Comparison of ENCODE assay signal across 8 cellular contexts in the genomic region with DNA sequence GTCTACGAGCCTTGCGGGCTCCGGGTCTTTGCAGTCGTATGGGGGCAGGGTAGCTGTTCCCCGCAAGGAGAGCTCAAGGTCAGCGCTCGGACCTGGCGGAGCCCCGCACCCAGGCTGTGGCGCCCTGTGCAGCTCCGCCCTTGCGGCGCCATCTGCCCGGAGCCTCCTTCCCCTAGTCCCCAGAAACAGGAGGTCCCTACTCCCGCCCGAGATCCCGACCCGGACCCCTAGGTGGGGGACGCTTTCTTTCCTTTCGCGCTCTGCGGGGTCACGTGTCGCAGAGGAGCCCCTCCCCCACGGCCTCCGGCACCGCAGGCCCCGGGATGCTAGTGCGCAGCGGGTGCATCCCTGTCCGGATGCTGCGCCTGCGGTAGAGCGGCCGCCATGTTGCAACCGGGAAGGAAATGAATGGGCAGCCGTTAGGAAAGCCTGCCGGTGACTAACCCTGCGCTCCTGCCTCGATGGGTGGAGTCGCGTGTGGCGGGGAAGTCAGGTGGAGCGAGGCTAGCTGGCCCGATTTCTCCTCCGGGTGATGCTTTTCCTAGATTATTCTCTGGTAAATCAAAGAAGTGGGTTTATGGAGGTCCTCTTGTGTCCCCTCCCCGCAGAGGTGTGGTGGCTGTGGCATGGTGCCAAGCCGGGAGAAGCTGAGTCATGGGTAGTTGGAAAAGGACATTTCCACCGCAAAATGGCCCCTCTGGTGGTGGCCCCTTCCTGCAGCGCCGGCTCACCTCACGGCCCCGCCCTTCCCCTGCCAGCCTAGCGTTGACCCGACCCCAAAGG. TPM values are rescaled to one million over a fixed set of nuclear protein-coding genes. Genes with fewer than 3 reads are reported as not detected.
DNase-seq lines count a peak whose midpoint lies in the region; ATAC-seq, FAIRE-seq and TF ChIP-seq lines count a peak whose summit lies in the region.

No MANE protein-coding gene starts in this region.

- BruUV-seq in Calu3 (replicated peaks; lab: Mats Ljungman, UMichigan), result no TSS peak

- H3K27ac Mint-ChIP-seq in Calu3 (ENCODE audit: unreplicated experiment), result peak overlapping the region; percentile 89
- peak overlapping the region; percentile 93 for H3K27ac Mint-ChIP-seq in activated B cell treated with CpG ODN at 0.5 μM for 24 hours

- ATAC-seq in activated B cell treated with CpG ODN at 0.5 μM for 24 hours (ENCODE audit: low read depth) (peak; percentile 9), GM21526 (IDR thresholded peaks at IDR 0.05; ENCODE audit: low FRiP score, unreplicated experiment) (no peak)

- peak overlapping the region; percentile 81 for H3K4me3 Mint-ChIP-seq in Calu3 (ENCODE audit: low read depth, unreplicated experiment)
- peak overlapping the region; percentile 94 for H3K4me3 Mint-ChIP-seq in activated B cell treated with CpG ODN at 0.5 μM for 24 hours

- H3K9me3 ChIP-seq in keratinocyte (ENCODE audit: control insufficient read depth, low read depth, low read length), result no peaks in the 10 kb centered on the region

- CTCF ChIA-PET in Calu3 (lab: Charles Lee) (interaction anchor here (2.0 kb wide), 1 partner anchor 23 kb away, joined by 7 read pairs; no protein-coding TSS in a partner anchor), activated B cell treated with CpG ODN at 0.5 μM for 24 hours (lab: Charles Lee) (interaction anchor here (0.9 to 2.0 kb wide), 7 partner anchors 11 to 111 kb away, joined by 3 to 13 read pairs (median 6); a partner anchor contains a TSS)

- peak overlapping the region; percentile 100 for H3K4me3 ChIP-seq in H7 (ENCODE audit: insufficient read depth, low read depth, low read length)
- peak overlapping the region; percentile 78 to 95 (median 79) for H3K4me3 ChIP-seq in keratinocyte (ENCODE audit: control insufficient read depth in 2 of 3, extremely low read depth in 1 of 3, insufficient read depth in 2 of 3, low read depth in 1 of 3, low read length in 3 of 3)

- no peaks in the 10 kb centered on the region for H3K27me3 Mint-ChIP-seq in Calu3 (ENCODE audit: unreplicated experiment)
- no peaks in the 10 kb centered on the region for H3K27me3 Mint-ChIP-seq in activated B cell treated with CpG ODN at 0.5 μM for 24 hours

- peaks cover 5% of the 10 kb centered on the region for H3K9me1 ChIP-seq in keratinocyte (ENCODE audit: control insufficient read depth, extremely low read depth, insufficient read depth, low read length)

- dilution Hi-C loops in keratinocyte (cut with MboI; ENCODE audit: extremely low pct_ligation_motif_present, low sequenced_read_pairs), result no loop called here

- no peak overlapping the region for H2AFZ ChIP-seq in keratinocyte (ENCODE audit: control insufficient read depth, low read length)

- H3K36me3 Mint-ChIP-seq in Calu3 (ENCODE audit: insufficient read depth, unreplicated experiment) (peaks cover 94% of the 10 kb centered on the region), activated B cell treated with CpG ODN at 0.5 μM for 24 hours (ENCODE audit: low read depth) (peaks cover 52% of the 10 kb centered on the region)

- H3K4me1 Mint-ChIP-seq in Calu3 (ENCODE audit: low read depth, unreplicated experiment) (peaks cover 34% of the 10 kb centered on the region), activated B cell treated with CpG ODN at 0.5 μM for 24 hours (peaks cover 55% of the 10 kb centered on the region)

- peak; percentile 70 for DNase-seq in Calu3
- DNase-seq in H7, result peak; percentile 93
- peak; percentile 60 for DNase-seq in NCI-H1694 (lab: John Stamatoyannopoulos, UW)
- DNase-seq in activated B cell treated with CpG ODN at 0.5 μM for 24 hours, result peak; percentile 63
- peak in 36 of 61 donors; percentile 28 to 79 (median 54) for DNase-seq in caudate nucleus (lab: John Stamatoyannopoulos, UW)
- DNase-seq in keratinocyte (ENCODE audit: low read depth, low spot score), result no peak
- peak; percentile 64 to 69 (median 68) for DNase-seq in stimulated activated CD4-positive, alpha-beta T cell treated with anti-CD3 and anti-CD28 coated beads, Interleukin-12 subunit alpha, Interleukin-12 subunit beta, amount 100 ng/mL, for 48 hours (ENCODE audit: low read depth in 2 of 3, low spot score in 1 of 3)

- peaks cover 50% of the 10 kb centered on the region for H3K36me3 ChIP-seq in H7 (replicated peaks; ENCODE audit: control insufficient read depth, insufficient read depth, low read length)
- peaks cover 30 to 46% of the 10 kb centered on the region in 2 experiments for H3K36me3 ChIP-seq in keratinocyte (ENCODE audit: control insufficient read depth in 2 of 2, extremely low read depth in 1 of 2, insufficient read depth in 2 of 2, low read length in 2 of 2)

- intact Hi-C loops in Calu3 (cut with micrococcal nuclease; ENCODE audit: unreplicated experiment) (loop anchor here (5.0 to 10.0 kb wide), 2 partner anchors 113 to 190 kb away; a partner anchor contains a TSS), activated B cell treated with CpG ODN at 0.5 μM for 24 hours (cut with micrococcal nuclease) (loop anchor here (1.0 to 5.0 kb wide), 5 partner anchors 42 to 548 kb away; a partner anchor contains a TSS)

- H3K4me1 ChIP-seq in keratinocyte (ENCODE audit: control insufficient read depth, extremely low read depth, insufficient read depth, low read length), result peaks cover 52% of the 10 kb centered on the region

- POLR2A ChIA-PET in activated B cell treated with CpG ODN at 0.5 μM for 24 hours (lab: Charles Lee), result interaction anchor here (0.5 to 3.6 kb wide), 19 partner anchors 17 to 427 kb away, joined by 3 to 71 read pairs (median 9); a partner anchor contains a TSS

- H3K27me3 ChIP-seq in H7 (ENCODE audit: control insufficient read depth, insufficient read depth, low read length) (no peaks in the 10 kb centered on the region), keratinocyte (ENCODE audit: control insufficient read depth, extremely low read depth, insufficient read depth, low read length) (no peaks in the 10 kb centered on the region)

- peak overlapping the region; percentile 99 for H3K27ac ChIP-seq in caudate nucleus (ENCODE audit: low read depth, low read length)
- H3K27ac ChIP-seq in keratinocyte (ENCODE audit: control insufficient read depth, insufficient read depth, low read length), result peak overlapping the region; percentile 92

- H4K20me1 ChIP-seq in keratinocyte (ENCODE audit: control insufficient read depth, extremely low read depth, insufficient read depth, low read length), result peaks cover 47% of the 10 kb centered on the region

- H3K9me3 Mint-ChIP-seq in Calu3 (ENCODE audit: low read depth, unreplicated experiment), result no peaks in the 10 kb centered on the region
- H3K9me3 Mint-ChIP-seq in activated B cell treated with CpG ODN at 0.5 μM for 24 hours, result no peaks in the 10 kb centered on the region

- H3K4me2 ChIP-seq in keratinocyte (ENCODE audit: control insufficient read depth, extremely low read depth, insufficient read depth, low read depth, low read length), result peak overlapping the region; percentile 86

- peak overlapping the region; percentile 95 for H3K9ac ChIP-seq in keratinocyte (ENCODE audit: control insufficient read depth, extremely low read depth, insufficient read depth, low read length)

- peaks cover 30% of the 10 kb centered on the region for H3K79me2 ChIP-seq in keratinocyte (ENCODE audit: control insufficient read depth, insufficient read depth, low read length)

- TF ChIP-seq CTCF in Calu3 (IDR thresholded peaks at IDR 0.05; ENCODE audit: unreplicated experiment) (no peak), activated B cell treated with CpG ODN at 0.5 μM for 24 hours (IDR thresholded peaks at IDR 0.05) (no peak), keratinocyte (optimal IDR thresholded peaks at IDR 0.05 in 1 of 3, IDR thresholded peaks at IDR 0.05 in 1 of 3, conservative IDR thresholded peaks at IDR 0.05 in 1 of 3; ENCODE audit: extremely low read depth in 1 of 3, insufficient read depth in 2 of 3, low read length in 3 of 3) (no peak)

- FAIRE-seq in keratinocyte (lab: Jason Lieb, UNC), result no peak

RNA-seq across cellular contexts. Expression of a gene that starts 0.8 kb away (rescaled TPM):
- 2,412 and 2,552 TPM in 2 replicates for total RNA-seq in Calu3 (2022)
- 6,920 and 8,270 TPM in 2 replicates for total RNA-seq in H7 (2014; rRNA removed; shearing (Covaris generic))
- total RNA-seq in activated B cell treated with CpG ODN at 0.5 μM for 24 hours, result 1,003 and 1,033 TPM in 2 replicates
- 8,390 to 11,361 TPM (median 8,495 TPM) in 3 replicates for polyA plus RNA-seq in keratinocyte
- 464 TPM for polyA plus RNA-seq in keratinocyte (2011; ENCODE audit: low read depth)
- 9,909 and 15,796 TPM in 2 replicates for polyA plus RNA-seq in keratinocyte (2011; cell fraction: cytosol; rRNA removed)
- 2,407 and 3,190 TPM in 2 replicates for polyA plus RNA-seq in keratinocyte (2011; cell fraction: nucleus; rRNA removed)
- 2,657 and 5,888 TPM in 2 replicates for polyA plus RNA-seq in keratinocyte (2012; ENCODE audit: low replicate concordance)
- 9,189 to 16,538 TPM (median 11,739 TPM) in 3 replicates for polyA minus RNA-seq in keratinocyte
- polyA minus RNA-seq in keratinocyte (2011; cell fraction: cytosol; rRNA and poly(A)+ RNA removed), result 9,400 TPM
- polyA minus RNA-seq in keratinocyte (2011; cell fraction: nucleus; rRNA and poly(A)+ RNA removed), result 1,390 and 1,424 TPM in 2 replicates

RNA-seq across cellular contexts. Expression of a gene that starts 20.7 kb away (rescaled TPM):
- 0.76 and 1.0 TPM in 2 replicates for total RNA-seq in Calu3 (2022)
- total RNA-seq in H7 (2014; rRNA removed; shearing (Covaris generic)), result 15.1 and 18.2 TPM in 2 replicates
- total RNA-seq in activated B cell treated with CpG ODN at 0.5 μM for 24 hours, result 23.6 and 25.9 TPM in 2 replicates
- 0.67 to 1.0 TPM (median 0.75 TPM) in 3 replicates for polyA plus RNA-seq in keratinocyte
- polyA plus RNA-seq in keratinocyte (2011; ENCODE audit: low read depth), result 0.12 TPM
- 0.28 and 0.70 TPM in 2 replicates for polyA plus RNA-seq in keratinocyte (2011; cell fraction: cytosol; rRNA removed)
- polyA plus RNA-seq in keratinocyte (2011; cell fraction: nucleus; rRNA removed), result 1.0 and 1.3 TPM in 2 replicates
- 0.24 and 0.58 TPM in 2 replicates for polyA plus RNA-seq in keratinocyte (2012; ENCODE audit: low replicate concordance)
- 0.30 to 0.80 TPM (median 0.53 TPM) in 3 replicates for polyA minus RNA-seq in keratinocyte
- not detected for polyA minus RNA-seq in keratinocyte (2011; cell fraction: cytosol; rRNA and poly(A)+ RNA removed)
- 0.62 and 0.84 TPM in 2 replicates for polyA minus RNA-seq in keratinocyte (2011; cell fraction: nucleus; rRNA and poly(A)+ RNA removed)

RNA-seq across cellular contexts. Expression of a gene that starts 33.0 kb away (rescaled TPM):
- total RNA-seq in Calu3 (2022) (86.1 and 88.5 TPM in 2 replicates), activated B cell treated with CpG ODN at 0.5 μM for 24 hours (114 and 121 TPM in 2 replicates)
- total RNA-seq in H7 (2014; rRNA removed; shearing (Covaris generic)), result 64.2 and 68.8 TPM in 2 replicates
- 85.9 to 108 TPM (median 94.4 TPM) in 3 replicates for polyA plus RNA-seq in keratinocyte
- polyA plus RNA-seq in keratinocyte (2011; ENCODE audit: low read depth), result 80.5 TPM
- 47.6 and 60.9 TPM in 2 replicates for polyA plus RNA-seq in keratinocyte (2011; cell fraction: cytosol; rRNA removed)
- polyA plus RNA-seq in keratinocyte (2011; cell fraction: nucleus; rRNA removed), result 204 and 213 TPM in 2 replicates
- 43.9 and 68.1 TPM in 2 replicates for polyA plus RNA-seq in keratinocyte (2012; ENCODE audit: low replicate concordance)
- 42.4 to 61.1 TPM (median 42.9 TPM) in 3 replicates for polyA minus RNA-seq in keratinocyte
- polyA minus RNA-seq in keratinocyte (2011; cell fraction: cytosol; rRNA and poly(A)+ RNA removed), result 31.8 TPM
- 46.1 and 59.3 TPM in 2 replicates for polyA minus RNA-seq in keratinocyte (2011; cell fraction: nucleus; rRNA and poly(A)+ RNA removed)

RNA-seq across cellular contexts. Expression of a gene that starts 41.2 kb away (rescaled TPM):
- total RNA-seq in Calu3 (2022) (78.0 and 94.7 TPM in 2 replicates), activated B cell treated with CpG ODN at 0.5 μM for 24 hours (38.4 and 40.9 TPM in 2 replicates)
- total RNA-seq in H7 (2014; rRNA removed; shearing (Covaris generic)), result 104 and 113 TPM in 2 replicates
- polyA plus RNA-seq in keratinocyte, result 12.3 to 34.6 TPM (median 33.7 TPM) in 3 replicates
- 10.5 TPM for polyA plus RNA-seq in keratinocyte (2011; ENCODE audit: low read depth)
- 12.0 and 14.9 TPM in 2 replicates for polyA plus RNA-seq in keratinocyte (2011; cell fraction: cytosol; rRNA removed)
- 17.8 and 18.1 TPM in 2 replicates for polyA plus RNA-seq in keratinocyte (2011; cell fraction: nucleus; rRNA removed)
- polyA plus RNA-seq in keratinocyte (2012; ENCODE audit: low replicate concordance), result 6.2 and 29.3 TPM in 2 replicates
- 18.2 to 60.7 TPM (median 52.1 TPM) in 3 replicates for polyA minus RNA-seq in keratinocyte
- 25.1 TPM for polyA minus RNA-seq in keratinocyte (2011; cell fraction: cytosol; rRNA and poly(A)+ RNA removed)
- 17.0 and 26.1 TPM in 2 replicates for polyA minus RNA-seq in keratinocyte (2011; cell fraction: nucleus; rRNA and poly(A)+ RNA removed)

RNA-seq across cellular contexts. Expression of a gene that starts 42.0 kb away (rescaled TPM):
- total RNA-seq in Calu3 (2022) (213 and 220 TPM in 2 replicates), activated B cell treated with CpG ODN at 0.5 μM for 24 hours (130 and 145 TPM in 2 replicates)
- total RNA-seq in H7 (2014; rRNA removed; shearing (Covaris generic)), result 137 and 145 TPM in 2 replicates
- 76.5 to 184 TPM (median 130 TPM) in 3 replicates for polyA plus RNA-seq in keratinocyte
- 76.9 TPM for polyA plus RNA-seq in keratinocyte (2011; ENCODE audit: low read depth)
- polyA plus RNA-seq in keratinocyte (2011; cell fraction: cytosol; rRNA removed), result 155 and 198 TPM in 2 replicates
- polyA plus RNA-seq in keratinocyte (2011; cell fraction: nucleus; rRNA removed), result 60.2 and 69.9 TPM in 2 replicates
- polyA plus RNA-seq in keratinocyte (2012; ENCODE audit: low replicate concordance), result 163 and 213 TPM in 2 replicates
- 8.3 to 26.0 TPM (median 23.7 TPM) in 3 replicates for polyA minus RNA-seq in keratinocyte
- polyA minus RNA-seq in keratinocyte (2011; cell fraction: cytosol; rRNA and poly(A)+ RNA removed), result 31.7 TPM
- polyA minus RNA-seq in keratinocyte (2011; cell fraction: nucleus; rRNA and poly(A)+ RNA removed), result 7.3 and 7.8 TPM in 2 replicates
